34 cellular contexts compared by ENCODE assay signal in the genomic region with DNA sequence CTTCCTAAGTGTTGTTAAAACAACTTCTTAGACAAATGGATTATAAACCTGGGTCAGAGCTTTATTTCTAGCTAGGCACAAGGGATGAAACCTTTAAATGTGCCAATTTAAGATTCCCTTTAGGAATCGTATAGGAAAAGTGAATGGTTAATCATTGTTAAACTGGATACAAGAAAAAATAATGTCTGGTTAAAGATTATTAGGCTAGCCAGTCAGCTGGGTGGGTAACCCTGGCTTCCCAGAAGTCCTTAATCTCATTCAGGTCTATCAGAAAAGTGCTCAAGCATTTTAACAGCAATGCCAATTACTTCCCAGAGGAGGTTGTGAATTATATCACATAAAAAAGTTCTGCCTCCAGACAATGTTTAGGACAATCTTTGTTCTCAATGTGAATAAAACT. TPM values are rescaled to one million over a fixed set of nuclear protein-coding genes. Genes with fewer than 3 reads are reported as not detected.
"Had no signal": no experiment of that assay in that cellular context is flagged by ENCODE, and none has a peak within 500 bp of the region (broad histone marks: within the 10 kb centered on the region; RNA-seq: fewer than 3 reads in every experiment).

No MANE protein-coding gene starts in this region.

- H3K36me3 ChIP-seq: adrenal gland, colonic mucosa, gastrocnemius medialis, neutrophil, prostate gland, sigmoid colon, stomach, thyroid gland, upper lobe of right lung, WERI-Rb-1 had no signal

- DNase-seq: activated CD4-positive, alpha-beta T cell treated with anti-CD3 and anti-CD28 coated beads for 48 hours; activated CD4-positive, alpha-beta T cell treated with anti-CD3 and anti-CD28 coated beads, Interleukin-2, amount 50 U/mL, for 48 hours; activated CD8-positive, alpha-beta memory T cell treated with anti-CD3 and anti-CD28 coated beads for 24 hours; activated effector memory CD4-positive, alpha-beta T cell treated with Interleukin-2 at 50 U/mL for 16 hours; activated naive CD4-positive, alpha-beta T cell treated with anti-CD3 and anti-CD28 coated beads for 36 hours; activated naive CD8-positive, alpha-beta T cell treated with anti-CD3 and anti-CD28 coated beads for 36 hours; adrenal gland; aorta; cerebellar nuclear complex; colonic mucosa; effector memory CD4-positive, alpha-beta T cell; erythroblast; gastrocnemius medialis; hippocampal formation; left ventricle myocardium superior; nephron progenitor cell; sigmoid colon; small intestine; stimulated activated CD4-positive, alpha-beta T cell treated with anti-CD3 and anti-CD28 coated beads, Interleukin-1b, Interleukin-23, amount 100 ng/mL, for 48 hours; stimulated activated CD4-positive, alpha-beta T cell treated with anti-CD3 and anti-CD28 coated beads, Interleukin-4, amount 100 ng/mL, for 4 hours; stimulated activated CD8-positive, alpha-beta memory T cell treated with anti-CD3 and anti-CD28 coated beads, Interleukin-4, amount 100 ng/mL, for 48 hours; stomach; thyroid gland; upper lobe of right lung; WERI-Rb-1 had no signal

- H3K4me3 ChIP-seq: adrenal gland, body of pancreas, colonic mucosa, gastrocnemius medialis, prostate gland, sigmoid colon, stomach, thyroid gland, upper lobe of right lung had no signal

- H3K4me3 Mint-ChIP-seq: activated naive CD4-positive, alpha-beta T cell treated with anti-CD3 and anti-CD28 coated beads for 36 hours; activated naive CD8-positive, alpha-beta T cell treated with anti-CD3 and anti-CD28 coated beads for 36 hours; nephron progenitor cell; stimulated activated memory B cell treated with anti-CD40 and anti-IgM and Interleukin-4, amounts not matched to agents 10 μg/mL and 1 μg/mL and 100 μg/mL, for 72 hours had no signal

- H3K9me3 Mint-ChIP-seq: activated naive CD4-positive, alpha-beta T cell treated with anti-CD3 and anti-CD28 coated beads for 36 hours; activated naive CD8-positive, alpha-beta T cell treated with anti-CD3 and anti-CD28 coated beads for 36 hours; stimulated activated memory B cell treated with anti-CD40 and anti-IgM and Interleukin-4, amounts not matched to agents 10 μg/mL and 1 μg/mL and 100 μg/mL, for 72 hours had no signal

- H3K27ac ChIP-seq: adrenal gland, colonic mucosa, gastrocnemius medialis, neutrophil, prostate gland, sigmoid colon, stomach, thyroid gland, upper lobe of right lung, WERI-Rb-1 had no signal

- H3K9me3 ChIP-seq: adrenal gland, body of pancreas, colonic mucosa, gastrocnemius medialis, neutrophil, prostate gland, sigmoid colon, stomach, thyroid gland, upper lobe of right lung had no signal

- H3K27ac Mint-ChIP-seq: activated naive CD4-positive, alpha-beta T cell treated with anti-CD3 and anti-CD28 coated beads for 36 hours; activated naive CD8-positive, alpha-beta T cell treated with anti-CD3 and anti-CD28 coated beads for 36 hours; nephron progenitor cell; stimulated activated memory B cell treated with anti-CD40 and anti-IgM and Interleukin-4, amounts not matched to agents 10 μg/mL and 1 μg/mL and 100 μg/mL, for 72 hours had no signal

- H3K27me3 ChIP-seq: adrenal gland, body of pancreas, colonic mucosa, gastrocnemius medialis, neutrophil, sigmoid colon, stomach, thyroid gland, upper lobe of right lung had no signal

- H3K4me1 ChIP-seq: adrenal gland, colonic mucosa, gastrocnemius medialis, prostate gland, sigmoid colon, stomach, thyroid gland, upper lobe of right lung had no signal

- H3K27me3 Mint-ChIP-seq: activated naive CD8-positive, alpha-beta T cell treated with anti-CD3 and anti-CD28 coated beads for 36 hours; stimulated activated memory B cell treated with anti-CD40 and anti-IgM and Interleukin-4, amounts not matched to agents 10 μg/mL and 1 μg/mL and 100 μg/mL, for 72 hours had no signal

- ATAC-seq: activated CD4-positive, CD25-positive, alpha-beta regulatory T cell treated with anti-CD3 and anti-CD28 coated beads, Interleukin-2, amount 50 U/mL, for 24 hours; body of pancreas; gastrocnemius medialis; left ventricle myocardium superior; stimulated activated memory B cell treated with anti-CD40 and anti-IgM and Interleukin-4, amounts not matched to agents 10 μg/mL and 1 μg/mL and 100 μg/mL, for 72 hours; upper lobe of right lung had no signal

- H3K36me3 Mint-ChIP-seq: activated naive CD8-positive, alpha-beta T cell treated with anti-CD3 and anti-CD28 coated beads for 36 hours; stimulated activated memory B cell treated with anti-CD40 and anti-IgM and Interleukin-4, amounts not matched to agents 10 μg/mL and 1 μg/mL and 100 μg/mL, for 72 hours had no signal

RNA-seq across cellular contexts. Expression of gene NANOGP8, which starts 37.6 kb away (rescaled TPM):
- total RNA-seq: activated naive CD4-positive, alpha-beta T cell treated with anti-CD3 and anti-CD28 coated beads for 36 hours; activated naive CD8-positive, alpha-beta T cell treated with anti-CD3 and anti-CD28 coated beads for 36 hours; colonic mucosa; dermis microvascular lymphatic vessel endothelial cell; gastrocnemius medialis; left ventricle myocardium superior; lung microvascular endothelial cell; stomach; T-helper 1 cell treated with Interleukin-12 subunit alpha and Interleukin-12 subunit beta and Interleukin-4 antibody, amounts not matched to agents 30 ng/mL and 1 ng/mL, for 36 hours; upper lobe of right lung had no signal
- polyA plus RNA-seq: adrenal gland, aorta, keratinocyte, small intestine, stomach had no signal
